Comparison of ENCODE assay signal across 25 cellular contexts in genomic region chr7:121003986-121004685, GRCh38. TPM values are rescaled to one million over a fixed set of nuclear protein-coding genes. Genes with fewer than 3 reads are reported as not detected.
DNase-seq lines count a peak whose midpoint lies in the region; ATAC-seq and TF ChIP-seq lines count a peak whose summit lies in the region.
"Had no signal": no experiment of that assay in that cellular context is flagged by ENCODE, and none has a peak within 500 bp of the region (broad histone marks: within the 10 kb centered on the region; RNA-seq: fewer than 3 reads in every experiment).

No MANE protein-coding gene starts in this region.

- POLR2A ChIA-PET in naive thymus-derived CD4-positive, alpha-beta T cell (lab: Charles Lee): no interaction called here

- H3K9me3 Mint-ChIP-seq in naive thymus-derived CD4-positive, alpha-beta T cell: peaks cover 0 to 2% (median 0%) of the 10 kb centered on the region in 11 donors
- H3K9me3 Mint-ChIP-seq: activated CD4-positive, alpha-beta T cell treated with anti-CD3 and anti-CD28 coated beads, Interleukin-2, amount 10 ng/mL, durations not matched to agents 7 days and 5 days; natural killer cell; T-cell had no signal

- intact Hi-C loops in heart left ventricle (cut with DNase I) (no loop called here), psoas muscle (cut with DNase I) (loop anchor here in 1 of 2 donors (5.0 kb wide), 1 partner anchor 43 kb away; no protein-coding TSS in a partner anchor)
- intact Hi-C loops in naive thymus-derived CD4-positive, alpha-beta T cell (cut with micrococcal nuclease): no loop called here

- in situ Hi-C loops in G401 (cut with HindIII; ENCODE audit: low sequenced_read_pairs): no loop called here

- peak overlapping the region in 1 of 9 donors; percentile 12 for H3K27ac Mint-ChIP-seq in naive thymus-derived CD4-positive, alpha-beta T cell
- H3K27ac Mint-ChIP-seq: activated CD4-positive, alpha-beta T cell treated with anti-CD3 and anti-CD28 coated beads, Interleukin-2, amount 10 ng/mL, durations not matched to agents 7 days and 5 days; natural killer cell had no signal

- peaks cover 0 to 4% (median 0%) of the 10 kb centered on the region in 5 donors for H3K36me3 Mint-ChIP-seq in naive thymus-derived CD4-positive, alpha-beta T cell
- H3K36me3 Mint-ChIP-seq: natural killer cell, T-cell had no signal

- no peak for TF ChIP-seq CTCF in heart left ventricle (IDR thresholded peaks at IDR 0.05)
- TF ChIP-seq CTCF in psoas muscle (IDR thresholded peaks at IDR 0.05): no peak

- H3K4me1 ChIP-seq in heart left ventricle (peaks cover 6 to 81% (median 54%) of the 10 kb centered on the region in 12 donors), psoas muscle (peaks cover 70% of the 10 kb centered on the region)
- no peaks in the 10 kb centered on the region for H3K4me1 ChIP-seq in naive thymus-derived CD4-positive, alpha-beta T cell (ENCODE audit: control insufficient read depth in 2 of 2, insufficient read depth in 2 of 2, low read length in 2 of 2)
- H3K4me1 ChIP-seq: pancreas had no signal

- H3K27me3 ChIP-seq in heart left ventricle: no peaks in the 10 kb centered on the region
- H3K27me3 ChIP-seq in psoas muscle (ENCODE audit: insufficient read depth in 3 of 3, low read length in 2 of 3): no peaks in the 10 kb centered on the region
- no peaks in the 10 kb centered on the region for H3K27me3 ChIP-seq in naive thymus-derived CD4-positive, alpha-beta T cell (ENCODE audit: control insufficient read depth in 2 of 2, insufficient read depth in 2 of 2, low read length in 2 of 2)
- H3K27me3 ChIP-seq: cardiac muscle cell, pancreas, vagina had no signal

- H3K27me3 Mint-ChIP-seq in naive thymus-derived CD4-positive, alpha-beta T cell: peaks cover 14 to 44% (median 23%) of the 10 kb centered on the region in 5 donors

- CTCF ChIA-PET in naive thymus-derived CD4-positive, alpha-beta T cell (lab: Charles Lee): no interaction called here

- no peak overlapping the region for H3K4me3 ChIP-seq in heart left ventricle
- no peak overlapping the region for H3K4me3 ChIP-seq in psoas muscle
- no peak overlapping the region for H3K4me3 ChIP-seq in naive thymus-derived CD4-positive, alpha-beta T cell (ENCODE audit: low read length)
- H3K4me3 ChIP-seq: cardiac muscle cell, GM12878, pancreas, smooth muscle cell, vagina had no signal

- H3K4me1 Mint-ChIP-seq in naive thymus-derived CD4-positive, alpha-beta T cell: peaks cover 4 to 16% (median 10%) of the 10 kb centered on the region in 7 donors
- H3K4me1 Mint-ChIP-seq: natural killer cell had no signal

- ATAC-seq in heart left ventricle (peak; percentile 56 to 91 (median 83)), psoas muscle (peak; percentile 93 to 95 (median 93)), HG03342 (IDR thresholded peaks at IDR 0.05; ENCODE audit: unreplicated experiment) (no peak)
- no peak for ATAC-seq in naive thymus-derived CD4-positive, alpha-beta T cell
- ATAC-seq: GM12878, natural killer cell, T-cell had no signal

- H3K36me3 ChIP-seq in heart left ventricle (no peaks in the 10 kb centered on the region), psoas muscle (ENCODE audit: insufficient read depth in 1 of 2, low read depth in 1 of 2) (no peaks in the 10 kb centered on the region)
- H3K36me3 ChIP-seq in naive thymus-derived CD4-positive, alpha-beta T cell (ENCODE audit: control insufficient read depth in 2 of 3, insufficient read depth in 3 of 3, low read length in 3 of 3): no peaks in the 10 kb centered on the region
- H3K36me3 ChIP-seq: cardiac muscle cell, pancreas, vagina had no signal

- no peak for TF ChIP-seq POLR2A in heart left ventricle (IDR thresholded peaks at IDR 0.05)

- H3K9me3 ChIP-seq in heart left ventricle (peaks cover 0 to 4% (median 0%) of the 10 kb centered on the region in 12 donors), psoas muscle (no peaks in the 10 kb centered on the region)
- no peaks in the 10 kb centered on the region for H3K9me3 ChIP-seq in naive thymus-derived CD4-positive, alpha-beta T cell (ENCODE audit: control insufficient read depth in 2 of 3, low read length in 3 of 3)
- H3K9me3 ChIP-seq: pancreas, vagina had no signal

- H3K27ac ChIP-seq in heart left ventricle: peak overlapping the region in 6 of 12 donors; percentile 9 to 36 (median 20)
- H3K27ac ChIP-seq in psoas muscle: peak overlapping the region; percentile 72
- H3K27ac ChIP-seq in naive thymus-derived CD4-positive, alpha-beta T cell (ENCODE audit: low read depth, low read length): no peak overlapping the region
- H3K27ac ChIP-seq: C4-2B, cardiac muscle cell, pancreas had no signal

- WGBS in heart left ventricle, 4 donors: 40 to 66% (median 50%) methylated on average over 5 of the region's 5 CpGs
- 25 to 32% (median 26%) methylated on average over 5 of the region's 5 CpGs for WGBS in psoas muscle, 3 donors

- DNase-seq in G401 (ENCODE audit: low spot score) (peak; percentile 91), NCI-H774 (lab: John Stamatoyannopoulos, UW) (peak; percentile 10), heart left ventricle (peak in 4 of 5 donors; percentile 55 to 84 (median 70)), psoas muscle (peak; percentile 71 to 88), NCI-H2171 treated with DMSO at 0.1 percent for 48 hours (lab: John Stamatoyannopoulos, UW) (no peak), dermis blood vessel endothelial cell (no peak)
- DNase-seq in naive thymus-derived CD4-positive, alpha-beta T cell: no peak
- DNase-seq: activated CD4-positive, alpha-beta T cell treated with anti-CD3 and anti-CD28 coated beads, Interleukin-2, amount 10 ng/mL, durations not matched to agents 7 days and 5 days; activated CD8-positive, alpha-beta memory T cell treated with anti-CD3 and anti-CD28 coated beads, Interleukin-2, amount 50 U/mL, for 4 hours; activated gamma-delta T cell; DMS 273 treated with DMSO at 0.1 percent for 48 hours; effector CD8-positive, alpha-beta T cell; H7; natural killer cell; NCI-H1436; NCI-H2227 treated with DMSO at 0.1 percent for 48 hours; pancreas; stimulated activated CD4-positive, alpha-beta T cell treated with anti-CD3 and anti-CD28 coated beads, Interleukin-4, amount 100 ng/mL, for 4 hours; T-cell had no signal

- no peak overlapping the region for H3K4me3 Mint-ChIP-seq in naive thymus-derived CD4-positive, alpha-beta T cell
- H3K4me3 Mint-ChIP-seq: activated CD4-positive, alpha-beta T cell treated with anti-CD3 and anti-CD28 coated beads, Interleukin-2, amount 10 ng/mL, durations not matched to agents 7 days and 5 days; natural killer cell; T-cell had no signal

RNA-seq across cellular contexts. Expression of gene CPED1, which starts 15.6 kb away (rescaled TPM):
- total RNA-seq in G401 (2014; rRNA removed; shearing (Covaris generic)): 21.5 and 30.7 TPM in 2 replicates
- 10 to 100 TPM; 19.6 to 51.2 (median 27.5) TPM for total RNA-seq in heart left ventricle
- polyA plus RNA-seq in heart left ventricle: 1 to 10 TPM; 3.6 to 9.7 TPM
- total RNA-seq in psoas muscle: 10 to 100 TPM; 12.0 to 39.2 (median 23.1) TPM
- polyA plus RNA-seq in psoas muscle: 10 to 100 TPM in 1 of 3 donors, 1 to 10 TPM in 1, under 1 TPM in 1; 0.90 to 11.7 (median 4.9) TPM
- 1 to 10 TPM in 1 of 5 experiments, under 1 TPM in 4; 0.10 to 4.5 (median 0.40) TPM for total RNA-seq in naive thymus-derived CD4-positive, alpha-beta T cell
- polyA plus RNA-seq in naive thymus-derived CD4-positive, alpha-beta T cell: not detected
- total RNA-seq in dermis blood vessel endothelial cell: 1.9 and 2.3 TPM in 2 replicates
- total RNA-seq: H7 had no signal

RNA-seq across cellular contexts. Expression of gene ING3, which starts 53.6 kb away (rescaled TPM):
- total RNA-seq in G401 (2014; rRNA removed; shearing (Covaris generic)): 8.5 and 18.9 TPM in 2 replicates
- total RNA-seq in heart left ventricle (10 to 100 TPM in 8 of 9 donors, 1 to 10 TPM in 1; 9.3 to 16.0 (median 13.3) TPM), psoas muscle (10 to 100 TPM in 1 of 4 donors, 1 to 10 TPM in 3; 7.1 to 10.1 (median 9.6) TPM), dermis blood vessel endothelial cell (35.1 and 39.5 TPM in 2 replicates)
- polyA plus RNA-seq in heart left ventricle (1 to 10 TPM; 5.4 to 9.6 TPM), psoas muscle (1 to 10 TPM; 5.5 to 8.3 (median 6.2) TPM)
- 10 to 100 TPM; 26.4 to 36.1 (median 27.7) TPM for total RNA-seq in naive thymus-derived CD4-positive, alpha-beta T cell
- polyA plus RNA-seq in naive thymus-derived CD4-positive, alpha-beta T cell: 10 to 100 TPM; 29.9 to 35.8 TPM

Comparison
In these comparisons a context has a peak if more than half of its experiments do, and no peak if none do; other contexts are left out.
1. DNase-seq: peak in G401 (single experiment), NCI-H774 (single experiment), heart left ventricle (4 of 5) and psoas muscle (2 of 2); none in naive thymus-derived CD4-positive, alpha-beta T cell (0 of 9), NCI-H2171 treated with DMSO at 0.1 percent for 48 hours (single experiment) and dermis blood vessel endothelial cell (single experiment).
2. ATAC-seq: peak in heart left ventricle (4 of 4) and psoas muscle (4 of 4); none in naive thymus-derived CD4-positive, alpha-beta T cell (single experiment) and HG03342 (single experiment).